26 cellular contexts compared by ENCODE assay signal in genomic region chr1:175423605-175424004, GRCh38.
"Had no signal": no experiment of that assay in that cellular context is flagged by ENCODE, and none has a peak within 500 bp of the region (broad histone marks: within the 10 kb centered on the region; RNA-seq: fewer than 3 reads in every experiment).

No MANE protein-coding gene starts in this region.

- H3K27me3 ChIP-seq: testis, thyroid gland, tibial nerve, transverse colon, upper lobe of left lung, upper lobe of right lung, uterus, vagina had no signal

- H3K36me3 ChIP-seq: stomach, suprapubic skin, thoracic aorta, thyroid gland, tibial artery, tibial nerve, transverse colon, upper lobe of left lung, upper lobe of right lung, uterus, vagina had no signal

- DNase-seq: stimulated activated CD4-positive, alpha-beta T cell treated with anti-CD3 and anti-CD28 coated beads, Interleukin-2, amount 100 ng/mL, for 48 hours; stimulated activated CD4-positive, alpha-beta T cell treated with anti-CD3 and anti-CD28 coated beads, Interleukin-4, amount 100 ng/mL, for 1 hour; stimulated activated CD4-positive, alpha-beta T cell treated with anti-CD3 and anti-CD28 coated beads, Interleukin-4, amount 100 ng/mL, for 24 hours; stimulated activated CD4-positive, alpha-beta T cell treated with anti-CD3 and anti-CD28 coated beads, Interleukin-4, amount 100 ng/mL, for 4 hours; stimulated activated CD8-positive, alpha-beta memory T cell treated with anti-CD3 and anti-CD28 coated beads, Interleukin-4, amount 100 ng/mL, for 48 hours; stimulated activated naive B cell treated with anti-CD40 and anti-IgM and Interleukin-4, amounts not matched to agents 10 μg/mL and 1 μg/mL and 100 μg/mL, for 72 hours; stimulated activated naive CD4-positive, alpha-beta T cell; stimulated activated naive CD4-positive, alpha-beta T cell treated with Interleukin-2 at 50 U/mL for 16 hours; stimulated activated naive CD8-positive, alpha-beta T cell treated with anti-CD3 and anti-CD28 coated beads, Interleukin-15, amount 100 ng/mL, for 72 hours; stimulated activated naive CD8-positive, alpha-beta T cell treated with anti-CD3 and anti-CD28 coated beads, Interleukin-15, Interleukin-2, amounts not matched to agents 100 U/mL and 50 U/mL, for 24 hours; stomach; substantia nigra; testis; thyroid gland; tibial artery; transverse colon; trophoblast cell; upper lobe of left lung; upper lobe of right lung; uterus had no signal

- H3K27ac ChIP-seq: stomach, suprapubic skin, testis, thoracic aorta, thyroid gland, tibial artery, tibial nerve, transverse colon, upper lobe of left lung, upper lobe of right lung, uterus, vagina had no signal

- ATAC-seq: stimulated activated effector memory CD8-positive, alpha-beta T cell treated with anti-CD3 and anti-CD28 coated beads, Interleukin-12 subunit alpha, Interleukin-12 subunit beta, amount 100 ng/mL, for 72 hours; stimulated activated memory B cell treated with anti-CD40 and anti-IgM and Interleukin-4, amounts not matched to agents 10 μg/mL and 1 μg/mL and 100 μg/mL, for 72 hours; stimulated activated naive B cell treated with anti-CD40 and anti-IgM and Interleukin-4, amounts not matched to agents 10 μg/mL and 1 μg/mL and 100 μg/mL, for 72 hours; stimulated activated naive CD8-positive, alpha-beta T cell treated with anti-CD3 and anti-CD28 coated beads, Interleukin-15, amount 100 ng/mL, for 72 hours; stimulated activated naive CD8-positive, alpha-beta T cell treated with anti-CD3 and anti-CD28 coated beads, Interleukin-15, Interleukin-2, amounts not matched to agents 100 U/mL and 50 U/mL, for 24 hours; upper lobe of right lung had no signal

- H3K9me3 ChIP-seq: stomach, suprapubic skin, testis, thoracic aorta, thyroid gland, tibial artery, tibial nerve, transverse colon, upper lobe of left lung, upper lobe of right lung, uterus, vagina had no signal

- H3K4me3 ChIP-seq: stomach, suprapubic skin, testis, thoracic aorta, thyroid gland, tibial artery, tibial nerve, transverse colon, upper lobe of left lung, upper lobe of right lung, uterus, vagina had no signal
